Comparison of ENCODE assay signal across 20 cellular contexts in the genomic region with DNA sequence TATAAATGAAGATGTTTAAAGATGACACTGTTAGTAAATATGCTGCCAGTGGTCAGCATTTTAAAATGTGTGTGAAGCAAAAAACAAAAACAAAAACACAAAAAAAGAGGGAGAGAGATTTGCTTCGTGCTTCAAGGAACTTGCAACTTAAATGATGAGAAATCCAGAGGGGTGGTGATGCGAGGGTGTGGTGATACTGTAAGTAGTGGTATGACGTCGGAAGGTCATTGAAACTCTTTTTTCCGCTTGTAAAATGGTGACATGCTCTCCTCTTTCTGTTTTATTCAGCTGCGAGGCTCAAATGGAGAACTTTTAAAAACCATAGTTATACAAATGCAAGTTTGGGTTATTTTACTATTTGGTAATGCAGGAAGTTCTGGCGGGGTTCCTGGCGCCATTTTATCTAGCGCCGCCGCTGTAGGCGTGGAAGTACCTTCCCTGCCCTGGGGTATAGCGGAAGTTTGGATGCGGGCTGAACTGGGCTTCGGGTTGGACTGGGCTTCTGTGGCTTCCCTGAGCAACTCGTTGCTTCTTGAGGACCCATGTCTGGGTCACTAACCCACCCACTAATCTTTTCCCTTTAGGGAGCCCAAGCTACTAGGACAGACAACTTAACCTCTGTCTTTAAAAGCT. TPM values are rescaled to one million over a fixed set of nuclear protein-coding genes. Genes with fewer than 3 reads are reported as not detected.
A peak's percentile ranks its signal among the peaks of the same experiment; 100 is the strongest.
DNase-seq lines count a peak whose midpoint lies in the region; ATAC-seq, FAIRE-seq and TF ChIP-seq lines count a peak whose summit lies in the region.
"Had no signal": no experiment of that assay in that cellular context is flagged by ENCODE, and none has a peak within 500 bp of the region (broad histone marks: within the 10 kb centered on the region; RNA-seq: fewer than 3 reads in every experiment).

No MANE protein-coding gene starts in this region.

- H3K27ac Mint-ChIP-seq in activated CD4-positive, alpha-beta T cell treated with anti-CD3 and anti-CD28 coated beads for 36 hours, result peak overlapping the region; percentile 32
- H3K27ac Mint-ChIP-seq in CD8-positive, alpha-beta T cell, result peak overlapping the region; percentile 22
- peak overlapping the region; percentile 20; the same call in 1 of the 2 replicates for H3K27ac Mint-ChIP-seq in WTC11
- H3K27ac Mint-ChIP-seq in memory B cell, result peak overlapping the region; percentile 3

- POLR2A ChIA-PET in activated CD4-positive, alpha-beta T cell treated with anti-CD3 and anti-CD28 coated beads for 36 hours (lab: Charles Lee), result no interaction called here
- POLR2A ChIA-PET in CD8-positive, alpha-beta T cell (lab: Charles Lee), result no interaction called here
- POLR2A ChIA-PET in WTC11 (lab: Charles Lee), result no interaction called here

- intact Hi-C loops in activated CD4-positive, alpha-beta T cell treated with anti-CD3 and anti-CD28 coated beads for 36 hours (cut with DNase I, micrococcal nuclease), result no loop called here
- intact Hi-C loops in CD8-positive, alpha-beta T cell (cut with DNase I, micrococcal nuclease), result no loop called here

- no peaks in the 10 kb centered on the region for H3K27me3 Mint-ChIP-seq in activated CD4-positive, alpha-beta T cell treated with anti-CD3 and anti-CD28 coated beads for 36 hours
- H3K27me3 Mint-ChIP-seq in CD8-positive, alpha-beta T cell (ENCODE audit: low read depth), result no peaks in the 10 kb centered on the region
- H3K27me3 Mint-ChIP-seq in WTC11 (ENCODE audit: low read depth), result no peaks in the 10 kb centered on the region; the same call in 1 of the 2 replicates
- peaks cover 9% of the 10 kb centered on the region for H3K27me3 Mint-ChIP-seq in memory B cell

- H3K4me1 Mint-ChIP-seq in activated CD4-positive, alpha-beta T cell treated with anti-CD3 and anti-CD28 coated beads for 36 hours, result peaks cover 22% of the 10 kb centered on the region
- H3K4me1 Mint-ChIP-seq in CD8-positive, alpha-beta T cell (ENCODE audit: low read depth), result peaks cover 3% of the 10 kb centered on the region
- H3K4me1 Mint-ChIP-seq in WTC11 (no peaks in the 10 kb centered on the region), memory B cell (peaks cover 4% of the 10 kb centered on the region)

- no peaks in the 10 kb centered on the region for H3K9me3 ChIP-seq in CD8-positive, alpha-beta T cell (ENCODE audit: low read length)

- peaks cover 4% of the 10 kb centered on the region for H3K9me3 Mint-ChIP-seq in activated CD4-positive, alpha-beta T cell treated with anti-CD3 and anti-CD28 coated beads for 36 hours (ENCODE audit: low read depth)
- H3K9me3 Mint-ChIP-seq in CD8-positive, alpha-beta T cell, result peaks cover 5% of the 10 kb centered on the region
- H3K9me3 Mint-ChIP-seq in WTC11 (peaks cover 31% of the 10 kb centered on the region), memory B cell (peaks cover 9% of the 10 kb centered on the region)

- H3K27me3 ChIP-seq in CD8-positive, alpha-beta T cell (ENCODE audit: insufficient read depth, low read length), result no peaks in the 10 kb centered on the region
- H3K27me3 ChIP-seq: BLaER1 had no signal

- H3K4me3 ChIP-seq in CD8-positive, alpha-beta T cell (ENCODE audit: low read depth, low read length), result no peak overlapping the region
- H3K4me3 ChIP-seq: BLaER1 had no signal

- H3K36me3 Mint-ChIP-seq in activated CD4-positive, alpha-beta T cell treated with anti-CD3 and anti-CD28 coated beads for 36 hours (ENCODE audit: low read depth), result peaks cover 18% of the 10 kb centered on the region
- H3K36me3 Mint-ChIP-seq in CD8-positive, alpha-beta T cell, result peaks cover 5% of the 10 kb centered on the region
- H3K36me3 Mint-ChIP-seq in WTC11 (peaks cover 18% of the 10 kb centered on the region), memory B cell (peaks cover 7% of the 10 kb centered on the region)

- H3K27ac ChIP-seq in CD8-positive, alpha-beta T cell (ENCODE audit: low read depth, low read length), result no peak overlapping the region
- H3K27ac ChIP-seq: 22Rv1, BLaER1 had no signal

- H3K36me3 ChIP-seq in CD8-positive, alpha-beta T cell (ENCODE audit: insufficient read depth, low read length), result no peaks in the 10 kb centered on the region

- peak; percentile 41 for DNase-seq in activated CD4-positive, alpha-beta T cell treated with anti-CD3 and anti-CD28 coated beads for 36 hours
- no peak for DNase-seq in activated CD4-positive, alpha-beta T cell treated with anti-CD3 and anti-CD28 coated beads, Interleukin-2, amount 50 U/mL, for 4 hours
- DNase-seq in CD8-positive, alpha-beta T cell, result no peak
- DNase-seq in WTC11 (ENCODE audit: low spot score) (no peak), memory B cell (ENCODE audit: low spot score in 2 of 2) (no peak), NOMO-1 treated with DMSO at 0.1 percent for 48 hours (lab: John Stamatoyannopoulos, UW; ENCODE audit: unreplicated experiment) (no peak), GM12891 (ENCODE audit: insufficient read length, low spot score) (no peak)
- DNase-seq: DMS153, EL, H7, Kasumi-1, NCI-H1417, NCI-H1930, NCI-H2171, NCI-H82, SIG-M5 had no signal

- FAIRE-seq in GM12891 (lab: Jason Lieb, UNC), result no peak
- FAIRE-seq: HepG2 had no signal

- TF ChIP-seq POLR2A in GM12891 (IDR thresholded peaks at IDR 0.05; ENCODE audit: low read depth, low read length), result no peak

- no peaks in the 10 kb centered on the region for H3K4me1 ChIP-seq in CD8-positive, alpha-beta T cell (ENCODE audit: insufficient read depth, low read length)

- ATAC-seq in activated CD4-positive, alpha-beta T cell treated with anti-CD3 and anti-CD28 coated beads for 36 hours, result peak; percentile 70
- ATAC-seq in CD8-positive, alpha-beta T cell, result peak; percentile 34
- no peak for ATAC-seq in WTC11
- ATAC-seq in memory B cell (ENCODE audit: low read depth), result no peak
- ATAC-seq in HG02571 (IDR thresholded peaks at IDR 0.05; ENCODE audit: unreplicated experiment), result no peak
- ATAC-seq: HepG2 had no signal

- no peak for TF ChIP-seq CTCF in CD8-positive, alpha-beta T cell (IDR thresholded peaks at IDR 0.05)
- TF ChIP-seq CTCF in WTC11 (IDR thresholded peaks at IDR 0.05), result no peak

- H3K4me3 Mint-ChIP-seq in activated CD4-positive, alpha-beta T cell treated with anti-CD3 and anti-CD28 coated beads for 36 hours, result peak overlapping the region; percentile 5
- peak overlapping the region; percentile 70 for H3K4me3 Mint-ChIP-seq in CD8-positive, alpha-beta T cell
- H3K4me3 Mint-ChIP-seq in WTC11, result no peak overlapping the region
- H3K4me3 Mint-ChIP-seq in memory B cell, result peak overlapping the region; percentile 70

- CTCF ChIA-PET in activated CD4-positive, alpha-beta T cell treated with anti-CD3 and anti-CD28 coated beads for 36 hours (lab: Charles Lee), result interaction anchor here (0.6 to 1.1 kb wide), 2 partner anchors 17 to 431 kb away, joined by 3 read pairs; no protein-coding TSS in a partner anchor
- CTCF ChIA-PET in CD8-positive, alpha-beta T cell (lab: Charles Lee), result no interaction called here
- CTCF ChIA-PET in WTC11 (lab: Charles Lee), result no interaction called here

TF ChIP-seq in WTC11, 78 proteins besides CTCF, POLR2A, EP300 and RAD21 (continues in another document):
- TF ChIP-seq TEAD1 (CRISPR knock-in tag; IDR thresholded peaks at IDR 0.05), result no peak
- no peak for TF ChIP-seq RELA (CRISPR knock-in tag; IDR thresholded peaks at IDR 0.05; ENCODE audit: borderline replicate concordance)
- no peak for TF ChIP-seq RORB (CRISPR knock-in tag; IDR thresholded peaks at IDR 0.05)
- TF ChIP-seq ZNF671 (CRISPR knock-in tag; IDR thresholded peaks at IDR 0.05), result no peak
- no peak for TF ChIP-seq ESRRA (CRISPR knock-in tag; IDR thresholded peaks at IDR 0.05; ENCODE audit: borderline replicate concordance)
- no peak for TF ChIP-seq ZNF396 (CRISPR knock-in tag; IDR thresholded peaks at IDR 0.05; ENCODE audit: borderline replicate concordance)
- TF ChIP-seq, protein P1, sequence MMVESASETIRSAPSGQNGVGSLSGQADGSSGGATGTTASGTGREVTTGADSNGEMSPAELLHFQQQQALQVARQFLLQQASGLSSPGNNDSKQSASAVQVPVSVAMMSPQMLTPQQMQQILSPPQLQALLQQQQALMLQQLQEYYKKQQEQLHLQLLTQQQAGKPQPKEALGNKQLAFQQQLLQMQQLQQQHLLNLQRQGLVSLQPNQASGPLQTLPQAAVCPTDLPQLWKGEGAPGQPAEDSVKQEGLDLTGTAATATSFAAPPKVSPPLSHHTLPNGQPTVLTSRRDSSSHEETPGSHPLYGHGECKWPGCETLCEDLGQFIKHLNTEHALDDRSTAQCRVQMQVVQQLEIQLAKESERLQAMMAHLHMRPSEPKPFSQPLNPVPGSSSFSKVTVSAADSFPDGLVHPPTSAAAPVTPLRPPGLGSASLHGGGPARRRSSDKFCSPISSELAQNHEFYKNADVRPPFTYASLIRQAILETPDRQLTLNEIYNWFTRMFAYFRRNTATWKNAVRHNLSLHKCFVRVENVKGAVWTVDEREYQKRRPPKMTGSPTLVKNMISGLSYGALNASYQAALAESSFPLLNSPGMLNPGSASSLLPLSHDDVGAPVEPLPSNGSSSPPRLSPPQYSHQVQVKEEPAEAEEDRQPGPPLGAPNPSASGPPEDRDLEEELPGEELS (CRISPR knock-in tag; IDR thresholded peaks at IDR 0.05), result no peak

TF ChIP-seq in GM12891, 5 proteins besides CTCF, POLR2A, EP300 and RAD21:
- no peak for TF ChIP-seq POU2F2 (IDR thresholded peaks at IDR 0.05; ENCODE audit: low read depth, low read length)
- no peak for TF ChIP-seq TAF1 (IDR thresholded peaks at IDR 0.05; ENCODE audit: low read depth, low read length)
- TF ChIP-seq SPI1 (IDR thresholded peaks at IDR 0.05; ENCODE audit: low read depth, low read length), result no peak
- TF ChIP-seq POLR2AphosphoS5 (IDR thresholded peaks at IDR 0.05; ENCODE audit: low read depth, low read length), result no peak
- no peak for TF ChIP-seq PAX5 (IDR thresholded peaks at IDR 0.05; ENCODE audit: insufficient read depth, low read length, severe bottlenecking)

RNA-seq across cellular contexts. Expression of a gene that starts 34.8 kb away (rescaled TPM):
- total RNA-seq in activated CD4-positive, alpha-beta T cell treated with anti-CD3 and anti-CD28 coated beads for 36 hours, result 10 to 100 TPM; 15.2 to 16.2 TPM
- total RNA-seq in CD8-positive, alpha-beta T cell, result 1 to 10 TPM; 5.2 to 5.4 TPM
- total RNA-seq in WTC11 (2021), result 7.6 to 8.8 TPM (median 8.8 TPM) in 3 replicates
- polyA plus RNA-seq in GM12891 (2012; ENCODE audit: low read depth, missing spikeins), result 2.5 TPM

Comparison
In these comparisons a context has a peak if more than half of its experiments do, and no peak if none do; other contexts are left out.
1. ATAC-seq: peak in activated CD4-positive, alpha-beta T cell treated with anti-CD3 and anti-CD28 coated beads for 36 hours (single experiment) and CD8-positive, alpha-beta T cell (single experiment); none in WTC11 (single experiment), memory B cell (single experiment) and HG02571 (single experiment).
2. Peak in every context shown above with its lines, with median percentiles within 50 percentile points of each other: H3K27ac Mint-ChIP-seq.